Comparison of ENCODE assay signal across 15 cellular contexts in the genomic region with DNA sequence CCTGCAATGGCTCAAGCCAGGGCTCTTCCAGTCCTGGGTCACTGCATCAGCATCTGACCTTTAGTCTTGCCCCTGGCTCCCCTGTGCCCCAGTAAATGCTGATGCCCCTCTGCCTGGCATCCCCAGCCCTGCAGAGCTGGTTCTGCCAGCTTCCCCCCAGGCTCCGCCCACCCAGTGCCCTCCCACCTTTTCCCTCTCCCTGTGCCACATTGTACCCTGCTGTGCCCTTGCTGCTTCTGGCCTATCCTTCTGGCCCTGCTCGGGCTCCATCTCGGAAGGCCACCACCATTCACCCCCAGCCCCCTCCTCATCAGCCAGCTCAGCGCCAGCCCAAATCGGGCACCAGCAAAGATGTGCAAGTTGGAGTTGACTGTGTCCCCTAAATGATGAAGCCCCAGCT. TPM values are rescaled to one million over a fixed set of nuclear protein-coding genes. Genes with fewer than 3 reads are reported as not detected.
DNase-seq lines count a peak whose midpoint lies in the region; ATAC-seq, FAIRE-seq and TF ChIP-seq lines count a peak whose summit lies in the region.
"Had no signal": no experiment of that assay in that cellular context is flagged by ENCODE, and none has a peak within 500 bp of the region (broad histone marks: within the 10 kb centered on the region; RNA-seq: fewer than 3 reads in every experiment).

No MANE protein-coding gene starts in this region.

- H3K27ac ChIP-seq in astrocyte (ENCODE audit: low read depth, low read length) (peak overlapping the region; percentile 91), right lobe of liver (peak overlapping the region; percentile 40 to 54 (median 53)), stomach smooth muscle (ENCODE audit: low read length) (peak overlapping the region; percentile 92)

- H3K4me3 ChIP-seq in astrocyte (ENCODE audit: insufficient read depth, low read depth, low read length) (no peak overlapping the region), right lobe of liver (no peak overlapping the region), stomach smooth muscle (ENCODE audit: low read length in 2 of 2) (no peak overlapping the region)

- DNase-seq in HT-29 (ENCODE audit: low spot score) (peak; percentile 71), astrocyte (ENCODE audit: low read depth) (no peak), right lobe of liver (peak in 1 of 3 donors; percentile 40), amygdala (lab: John Stamatoyannopoulos, UW) (no peak)
- no peak for DNase-seq in activated CD4-positive, alpha-beta memory T cell treated with anti-CD3 and anti-CD28 coated beads for 36 hours
- no peak for DNase-seq in activated CD4-positive, alpha-beta T cell treated with anti-CD3 and anti-CD28 coated beads for 48 hours
- DNase-seq: activated CD4-positive, CD25-positive, alpha-beta regulatory T cell; activated effector memory CD4-positive, alpha-beta T cell treated with anti-CD3 and anti-CD28 coated beads, Interleukin-2, amount 50 U/mL, for 16 hours; NCI-H1436; stimulated activated CD8-positive, alpha-beta memory T cell treated with anti-CD3 and anti-CD28 coated beads, Interleukin-4, amount 100 ng/mL, for 48 hours had no signal

- peak overlapping the region; percentile 75 for H3K27ac Mint-ChIP-seq in astrocyte (ENCODE audit: unreplicated experiment)
- H3K27ac Mint-ChIP-seq in activated CD4-positive, alpha-beta memory T cell treated with anti-CD3 and anti-CD28 coated beads for 36 hours, result no peak overlapping the region

- H3K9me3 ChIP-seq in astrocyte (ENCODE audit: insufficient read depth, low read depth, low read length) (no peaks in the 10 kb centered on the region), right lobe of liver (no peaks in the 10 kb centered on the region), stomach smooth muscle (ENCODE audit: control insufficient read depth in 2 of 2, low read length in 2 of 2) (no peaks in the 10 kb centered on the region)

- H3K9me3 Mint-ChIP-seq in astrocyte (ENCODE audit: unreplicated experiment), result no peaks in the 10 kb centered on the region
- peaks cover 4% of the 10 kb centered on the region for H3K9me3 Mint-ChIP-seq in activated CD4-positive, alpha-beta memory T cell treated with anti-CD3 and anti-CD28 coated beads for 36 hours

- H3K4me1 Mint-ChIP-seq in astrocyte (ENCODE audit: low read depth, unreplicated experiment), result peaks cover 20% of the 10 kb centered on the region
- peaks cover 11% of the 10 kb centered on the region for H3K4me1 Mint-ChIP-seq in activated CD4-positive, alpha-beta memory T cell treated with anti-CD3 and anti-CD28 coated beads for 36 hours (ENCODE audit: low read depth)

- no peak for FAIRE-seq in astrocyte (lab: Jason Lieb, UNC)
- FAIRE-seq: endometrium, H1 had no signal

- H4K20me1 ChIP-seq in astrocyte (ENCODE audit: insufficient read depth, low read length), result peaks cover 43% of the 10 kb centered on the region

- peaks cover 30% of the 10 kb centered on the region for H3K4me1 ChIP-seq in astrocyte (ENCODE audit: insufficient read depth, low read length)
- H3K4me1 ChIP-seq in right lobe of liver, result peaks cover 0 to 25% (median 3%) of the 10 kb centered on the region in 4 donors
- peaks cover 49% of the 10 kb centered on the region for H3K4me1 ChIP-seq in stomach smooth muscle (ENCODE audit: control insufficient read depth, insufficient read depth, low read length)

- no peak overlapping the region for H2AFZ ChIP-seq in astrocyte (ENCODE audit: low read depth, low read length)

- H3K79me2 ChIP-seq in astrocyte (ENCODE audit: insufficient read depth, low read length), result peaks cover 30% of the 10 kb centered on the region

- peak overlapping the region; percentile 79 for H3K9ac ChIP-seq in astrocyte (ENCODE audit: low read length)
- peak overlapping the region; percentile 60 to 84 for H3K9ac ChIP-seq in stomach smooth muscle (ENCODE audit: low read length in 2 of 2)

- peaks cover 2% of the 10 kb centered on the region for H3K36me3 Mint-ChIP-seq in astrocyte (ENCODE audit: low read depth, unreplicated experiment)
- no peaks in the 10 kb centered on the region for H3K36me3 Mint-ChIP-seq in activated CD4-positive, alpha-beta memory T cell treated with anti-CD3 and anti-CD28 coated beads for 36 hours

- H3K27me3 ChIP-seq in astrocyte (ENCODE audit: insufficient read depth, low read length), result no peaks in the 10 kb centered on the region
- no peaks in the 10 kb centered on the region for H3K27me3 ChIP-seq in right lobe of liver
- H3K27me3 ChIP-seq in stomach smooth muscle (ENCODE audit: control insufficient read depth in 1 of 2, insufficient read depth in 2 of 2, low read length in 2 of 2), result no peaks in the 10 kb centered on the region

- TF ChIP-seq POLR2A in right lobe of liver (IDR thresholded peaks at IDR 0.05), result no peak

- TF ChIP-seq CTCF in astrocyte (IDR thresholded peaks at IDR 0.05; ENCODE audit: insufficient read depth, low read depth, low read length) (no peak), right lobe of liver (IDR thresholded peaks at IDR 0.05) (no peak)

- POLR2A ChIA-PET in activated CD4-positive, alpha-beta memory T cell treated with anti-CD3 and anti-CD28 coated beads for 36 hours (lab: Charles Lee), result no interaction called here

- intact Hi-C loops in right lobe of liver (cut with DNase I), result no loop called here
- intact Hi-C loops in activated CD4-positive, alpha-beta memory T cell treated with anti-CD3 and anti-CD28 coated beads for 36 hours (cut with micrococcal nuclease), result no loop called here

- WGBS in right lobe of liver (ENCODE audit: insufficient coverage, low coverage, low lambda C conversion rate, missing lambda C conversion rate), result 95% methylated on average over 2 of the region's 5 CpGs

- ATAC-seq in right lobe of liver, result peak in 1 of 4 donors; percentile 8
- no peak for ATAC-seq in GM18868 (IDR thresholded peaks at IDR 0.05; ENCODE audit: unreplicated experiment)

- H3K27me3 Mint-ChIP-seq in astrocyte (ENCODE audit: low read depth, unreplicated experiment), result no peaks in the 10 kb centered on the region
- H3K27me3 Mint-ChIP-seq in activated CD4-positive, alpha-beta memory T cell treated with anti-CD3 and anti-CD28 coated beads for 36 hours, result no peaks in the 10 kb centered on the region

- no peak overlapping the region for H3K4me3 Mint-ChIP-seq in astrocyte (ENCODE audit: unreplicated experiment)
- no peak overlapping the region for H3K4me3 Mint-ChIP-seq in activated CD4-positive, alpha-beta memory T cell treated with anti-CD3 and anti-CD28 coated beads for 36 hours

- CTCF ChIA-PET in activated CD4-positive, alpha-beta memory T cell treated with anti-CD3 and anti-CD28 coated beads for 36 hours (lab: Charles Lee), result interaction anchor here (2.0 kb wide), 1 partner anchor 17 kb away, joined by 5 read pairs; no protein-coding TSS in a partner anchor

- H3K4me2 ChIP-seq in astrocyte (ENCODE audit: low read length), result peak overlapping the region; percentile 74

- H3K36me3 ChIP-seq in astrocyte (ENCODE audit: insufficient read depth, low read length) (no peaks in the 10 kb centered on the region), right lobe of liver (no peaks in the 10 kb centered on the region), stomach smooth muscle (ENCODE audit: control insufficient read depth in 2 of 2, insufficient read depth in 2 of 2, low read length in 2 of 2) (no peaks in the 10 kb centered on the region)

RNA-seq across cellular contexts. Expression of a gene that starts 7.4 kb away (rescaled TPM):
- total RNA-seq in HT-29 (2014; rRNA removed; shearing (Covaris generic)), result 30.5 and 30.9 TPM in 2 replicates
- total RNA-seq in astrocyte (13.1 and 17.4 TPM in 2 replicates), right lobe of liver (10 to 100 TPM; 23.1 to 66.7 (median 43.3) TPM)
- total RNA-seq in activated CD4-positive, alpha-beta memory T cell treated with anti-CD3 and anti-CD28 coated beads for 36 hours, result 1 to 10 TPM in 1 of 2 experiments, under 1 TPM in 1; 0.88 to 1.1 TPM

RNA-seq across cellular contexts. Expression of a gene that starts 28.4 kb away (rescaled TPM):
- 2.8 TPM in 1 of 2 replicates, not detected in the other for total RNA-seq in HT-29 (2014; rRNA removed; shearing (Covaris generic))
- 0.67 and 1.3 TPM in 2 replicates for total RNA-seq in astrocyte
- 1 to 10 TPM in 5 of 6 experiments, not detected in 1; 1.0 to 4.2 (median 2.0) TPM for total RNA-seq in right lobe of liver
- not detected for total RNA-seq in activated CD4-positive, alpha-beta memory T cell treated with anti-CD3 and anti-CD28 coated beads for 36 hours
- total RNA-seq: H1, pulmonary artery endothelial cell had no signal

RNA-seq across cellular contexts. Expression of a gene that starts 40.0 kb away (rescaled TPM):
- total RNA-seq in HT-29 (2014; rRNA removed; shearing (Covaris generic)), result 0.61 and 1.4 TPM in 2 replicates
- total RNA-seq in astrocyte (not detected in 2 replicates), right lobe of liver (not detected)
- total RNA-seq in activated CD4-positive, alpha-beta memory T cell treated with anti-CD3 and anti-CD28 coated beads for 36 hours, result not detected
- total RNA-seq: H1, pulmonary artery endothelial cell had no signal

RNA-seq across cellular contexts. Expression of a gene that starts 53.8 kb away (rescaled TPM):
- total RNA-seq in HT-29 (2014; rRNA removed; shearing (Covaris generic)), result 1.9 and 2.3 TPM in 2 replicates
- total RNA-seq in astrocyte (0.16 TPM in 1 of 2 replicates, not detected in the other), right lobe of liver (10 to 100 TPM; 23.6 to 39.6 (median 32.0) TPM)
- under 1 TPM; 0.29 to 0.38 TPM for total RNA-seq in activated CD4-positive, alpha-beta memory T cell treated with anti-CD3 and anti-CD28 coated beads for 36 hours
